Comparison of ENCODE assay signal across 17 cellular contexts in the genomic region with DNA sequence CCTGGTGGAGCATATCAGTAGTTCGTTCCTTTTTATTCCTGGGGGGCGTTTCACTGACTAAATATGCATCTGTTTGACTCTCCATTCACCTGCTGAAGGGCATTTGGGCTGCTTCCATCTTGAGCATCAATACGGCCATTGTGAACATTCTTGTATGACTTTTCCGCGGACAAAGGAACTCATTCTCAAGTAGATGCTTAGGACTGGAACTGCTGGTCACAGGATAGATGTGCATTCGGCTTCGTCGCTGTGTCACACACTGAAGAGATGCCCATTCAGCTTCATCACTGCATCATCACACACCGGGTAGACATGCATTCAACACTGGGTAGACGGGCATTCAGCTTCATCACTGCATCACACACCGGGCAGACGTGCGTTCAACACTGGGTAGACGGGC.
"Had no signal": no experiment of that assay in that cellular context is flagged by ENCODE, and none has a peak within 500 bp of the region (broad histone marks: within the 10 kb centered on the region; RNA-seq: fewer than 3 reads in every experiment).

No MANE protein-coding gene starts in this region.

- H3K27ac Mint-ChIP-seq: effector memory CD8-positive, alpha-beta T cell; naive thymus-derived CD8-positive, alpha-beta T cell had no signal

- H3K9me3 Mint-ChIP-seq: effector memory CD8-positive, alpha-beta T cell; naive thymus-derived CD8-positive, alpha-beta T cell had no signal

- H3K4me3 Mint-ChIP-seq: effector memory CD8-positive, alpha-beta T cell; naive thymus-derived CD8-positive, alpha-beta T cell had no signal

- DNase-seq: effector memory CD8-positive, alpha-beta T cell; left colon; mammary epithelial cell; mucosa of descending colon; naive thymus-derived CD8-positive, alpha-beta T cell; small intestine; stimulated activated CD4-positive, alpha-beta T cell treated with anti-CD3 and anti-CD28 coated beads, Interleukin-12 subunit alpha, Interleukin-12 subunit beta, amount 100 ng/mL, for 4 hours; stimulated activated naive CD4-positive, alpha-beta T cell; stomach; trophoblast cell; uterus had no signal

- H3K27ac ChIP-seq: epithelial cell of prostate, esophagus muscularis mucosa, gastroesophageal sphincter, hepatocyte, neutrophil, right atrium auricular region, stomach, uterus had no signal

- ATAC-seq: effector memory CD8-positive, alpha-beta T cell; gastroesophageal sphincter; left colon; mucosa of descending colon; naive thymus-derived CD8-positive, alpha-beta T cell had no signal
